In genomic region chr7:100477871-100478248, GRCh38 we compare ENCODE assay signal across 2 cellular contexts.
TF ChIP-seq lines count a peak whose summit lies in the region.

No MANE protein-coding gene starts in this region.

TF ChIP-seq in SK-N-SH, 30 proteins besides CTCF, POLR2A, EP300 and RAD21 (continued from another document):
- TF ChIP-seq IRF3 (IDR thresholded peaks at IDR 0.05; ENCODE audit: low read depth, low read length) (no peak), YY1 (IDR thresholded peaks at IDR 0.05; ENCODE audit: low read depth) (no peak), MAX (IDR thresholded peaks at IDR 0.05; ENCODE audit: low read depth) (no peak), TEAD4 (IDR thresholded peaks at IDR 0.05; ENCODE audit: borderline replicate concordance, insufficient read depth) (no peak), MEF2A (IDR thresholded peaks at IDR 0.05; ENCODE audit: borderline replicate concordance, low read depth) (no peak), SIN3A (IDR thresholded peaks at IDR 0.05; ENCODE audit: borderline replicate concordance, low read depth, low read length) (no peak)
- TF ChIP-seq, protein P1, sequence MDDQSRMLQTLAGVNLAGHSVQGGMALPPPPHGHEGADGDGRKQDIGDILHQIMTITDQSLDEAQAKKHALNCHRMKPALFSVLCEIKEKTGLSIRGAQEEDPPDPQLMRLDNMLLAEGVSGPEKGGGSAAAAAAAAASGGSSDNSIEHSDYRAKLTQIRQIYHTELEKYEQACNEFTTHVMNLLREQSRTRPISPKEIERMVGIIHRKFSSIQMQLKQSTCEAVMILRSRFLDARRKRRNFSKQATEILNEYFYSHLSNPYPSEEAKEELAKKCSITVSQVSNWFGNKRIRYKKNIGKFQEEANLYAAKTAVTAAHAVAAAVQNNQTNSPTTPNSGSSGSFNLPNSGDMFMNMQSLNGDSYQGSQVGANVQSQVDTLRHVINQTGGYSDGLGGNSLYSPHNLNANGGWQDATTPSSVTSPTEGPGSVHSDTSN (IDR thresholded peaks at IDR 0.05), result no peak

TF ChIP-seq in SK-N-SH treated with all-trans-retinoic acid at 6 μM for 48 hours, 23 proteins besides CTCF, POLR2A, EP300 and RAD21 (continued from another document):
- TF ChIP-seq TSHZ2 (CRISPR knock-in tag; IDR thresholded peaks at IDR 0.05), result no peak
